Comparison of ENCODE assay signal across 10 cellular contexts in the genomic region with DNA sequence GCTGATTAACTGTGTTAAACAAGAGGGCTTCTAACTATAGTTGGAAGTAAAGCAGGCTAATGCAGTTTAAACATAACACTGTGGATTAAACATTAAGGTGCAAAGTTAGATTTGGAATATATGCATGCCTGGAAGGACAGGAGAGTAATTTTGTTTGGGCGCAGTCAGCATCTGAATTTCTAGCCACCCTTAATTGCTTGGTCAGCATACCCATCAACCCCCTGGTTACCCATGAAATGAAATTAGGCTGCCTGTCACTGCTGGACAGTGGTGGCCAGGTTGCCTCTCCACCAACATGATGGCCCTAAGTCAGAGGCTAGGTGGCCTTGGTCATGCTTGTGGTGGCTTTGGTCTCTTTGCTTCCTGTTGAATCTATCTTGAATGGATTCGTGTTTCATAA.
"Had no signal": no experiment of that assay in that cellular context is flagged by ENCODE, and none has a peak within 500 bp of the region (broad histone marks: within the 10 kb centered on the region; RNA-seq: fewer than 3 reads in every experiment).

No MANE protein-coding gene starts in this region.

- ATAC-seq: HCT116 had no signal

- FAIRE-seq: HTR-8/SVneo had no signal

- DNase-seq: GM23248, GOT3, H7, HFFc6, Karpas-422, KBM-7 had no signal

- H2AFZ ChIP-seq: GM23248 had no signal

- H3K4me2 ChIP-seq: KMS-11 had no signal

- H3K27ac ChIP-seq: GM23248, KMS-11 had no signal

- H3K9me3 ChIP-seq: HAP-1 had no signal

- H3K9ac ChIP-seq: GM23248, KMS-11 had no signal

- H3K4me3 ChIP-seq: GM23248, HAP-1 had no signal

- H3K36me3 ChIP-seq: HAP-1 had no signal
